Comparison of ENCODE assay signal across 8 cellular contexts in the genomic region with DNA sequence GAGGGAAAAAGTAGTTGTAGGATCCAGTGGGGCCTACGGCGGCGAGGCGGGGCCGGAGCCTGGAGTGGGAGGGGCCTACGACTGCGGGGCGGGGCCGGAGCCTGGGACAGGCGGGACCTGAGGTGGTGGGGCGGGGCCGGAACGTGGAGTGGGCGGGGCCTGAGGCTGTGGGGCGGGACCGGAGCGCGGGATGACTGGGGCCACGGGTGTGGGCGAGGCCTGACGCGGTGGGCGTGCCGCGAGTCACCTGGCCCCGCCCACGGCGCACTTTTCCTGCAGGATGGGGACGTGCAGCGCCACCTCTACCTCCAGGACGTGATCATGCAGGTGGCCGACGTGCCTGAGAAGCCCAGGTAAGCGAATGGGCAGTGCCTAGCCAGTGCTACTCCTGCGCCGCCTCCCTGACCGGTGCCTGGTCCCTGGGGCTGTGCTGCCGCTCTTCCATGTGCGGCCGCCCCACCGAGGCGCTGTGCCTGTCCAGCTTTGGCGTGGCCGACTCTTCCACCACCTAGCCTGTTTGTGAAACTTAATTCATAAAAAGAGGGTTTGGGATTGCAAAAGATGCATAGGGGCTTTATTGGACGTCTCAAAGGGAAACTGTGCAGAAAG. TPM values are rescaled to one million over a fixed set of nuclear protein-coding genes. Genes with fewer than 3 reads are reported as not detected.
DNase-seq lines count a peak whose midpoint lies in the region; ATAC-seq, FAIRE-seq and TF ChIP-seq lines count a peak whose summit lies in the region.

No MANE protein-coding gene starts in this region.

- intact Hi-C loops in HepG2 (cut with micrococcal nuclease; ENCODE audit: unreplicated experiment), result no loop called here

- H3K4me3 ChIP-seq in AG09309 (ENCODE audit: control insufficient read depth, low read depth, low read length) (peak overlapping the region; percentile 89), HepG2 (replicated peaks in 1 of 3; ENCODE audit: insufficient read depth in 1 of 3, low read depth in 2 of 3, low read length in 3 of 3) (peak overlapping the region; percentile 86 to 96 (median 95))

- no peak for TF ChIP-seq RAD21 in HepG2 (CRISPR knock-in tag; IDR thresholded peaks at IDR 0.05)

- H3K27me3 ChIP-seq in HepG2 (ENCODE audit: control insufficient read depth in 1 of 2, insufficient read depth in 2 of 2, low read length in 2 of 2), result no peaks in the 10 kb centered on the region; a peak in 1 of 5 replicates

- H3K36me3 ChIP-seq in HepG2 (replicated peaks in 1 of 2; ENCODE audit: control insufficient read depth in 1 of 2, insufficient read depth in 2 of 2, low read length in 2 of 2), result peaks cover 14 to 35% of the 10 kb centered on the region in 2 experiments; a peak in 4 of 5 replicates

- TF ChIP-seq CTCF in AG09309 (IDR thresholded peaks at IDR 0.05; ENCODE audit: control insufficient read depth, insufficient read depth, low read depth, low read length, missing control alignments), result no peak
- no peak for TF ChIP-seq CTCF in HepG2 (CRISPR knock-in tag; IDR thresholded peaks at IDR 0.05)

- no peak overlapping the region for H2AFZ ChIP-seq in HepG2 (ENCODE audit: low read length)

- peak overlapping the region; percentile 70 for H3K4me2 ChIP-seq in HepG2 (ENCODE audit: low read depth, low read length)

- H3K27ac ChIP-seq in HepG2 (ENCODE audit: extremely low read length, insufficient read depth, low read length), result peak overlapping the region; percentile 90

- WGBS in HepG2 (ENCODE audit: low lambda C conversion rate), result 45% methylated on average over 21 of the region's 45 CpGs

- BruUV-seq in HepG2 (replicated peaks; lab: Mats Ljungman, UMichigan), result no TSS peak

- ATAC-seq in GM19023 (IDR thresholded peaks at IDR 0.05; ENCODE audit: unreplicated experiment) (peak; percentile 78), HG03196 (IDR thresholded peaks at IDR 0.05; ENCODE audit: unreplicated experiment) (peak; percentile 47), HepG2 (peak; percentile 77)

- H3K4me1 ChIP-seq in HepG2 (ENCODE audit: insufficient read depth, low read length), result peaks cover 19% of the 10 kb centered on the region

- POLR2A ChIA-PET in HepG2 (lab: Yijun Ruan, JAX), result interaction anchor here (0.8 kb wide), 1 partner anchor 15 kb away, joined by 3 read pairs; no protein-coding TSS in a partner anchor

- no peak for TF ChIP-seq POLR2A in HepG2 (IDR thresholded peaks at IDR 0.05; ENCODE audit: insufficient read depth in 1 of 2, low read depth in 2 of 2, low read length in 2 of 2)

- peak overlapping the region; percentile 99 for H3K9ac ChIP-seq in HepG2 (ENCODE audit: insufficient read depth, low read depth, low read length)

- H3K79me2 ChIP-seq in HepG2 (ENCODE audit: insufficient read depth, low read length), result peaks cover 26% of the 10 kb centered on the region

- TF ChIP-seq EP300 in HepG2 (IDR thresholded peaks at IDR 0.05; ENCODE audit: low read depth in 2 of 2, low read length in 2 of 2) (no peak), HepG2 (CRISPR knock-in tag; IDR thresholded peaks at IDR 0.05; ENCODE audit: borderline replicate concordance) (no peak)

- no peak for FAIRE-seq in HepG2 (lab: Jason Lieb, UNC)

- no peaks in the 10 kb centered on the region for H3K9me3 ChIP-seq in HepG2 (ENCODE audit: low read length)

- in situ Hi-C loops in HepG2 (cut with HindIII; ENCODE audit: extremely low pct_ligation_motif_present, low pct_unique_long_range_greater_than_20kb), result no loop called here

- DNase-seq in AG09309 (ENCODE audit: low read depth) (no peak), NCI-H460 (ENCODE audit: extremely low read depth, low read depth) (peak; percentile 91), dedifferentiated amniotic fluid mesenchymal stem cell (ENCODE audit: extremely low spot score) (peak; percentile 85), HepG2 (ENCODE audit: low spot score) (peak; percentile 60)
- DNase-seq in activated CD4-positive, alpha-beta T cell treated with anti-CD3 and anti-CD28 coated beads, Interleukin-2, amount 50 U/mL, for 1 hour, result peak; percentile 97
- DNase-seq in stimulated activated CD4-positive, alpha-beta T cell treated with anti-CD3 and anti-CD28 coated beads, Interleukin-4, amount 100 ng/mL, for 1 hour, result peak; percentile 92

- H4K20me1 ChIP-seq in HepG2 (ENCODE audit: insufficient read depth, low read length), result peaks cover 9% of the 10 kb centered on the region

- CTCF ChIA-PET in HepG2 (lab: Yijun Ruan, JAX; ENCODE audit: low intra/inter-chr PET ratio, low total read pairs), result no interaction called here

RNA-seq across cellular contexts. Expression of a gene that starts 0.5 kb away (rescaled TPM):
- total RNA-seq in NCI-H460 (2014; rRNA removed; shearing (Covaris generic)), result 50.4 and 56.6 TPM in 2 replicates
- 67.0 and 87.6 TPM in 2 replicates for polyA plus RNA-seq in NCI-H460 (2014; cell fraction: nucleus; rRNA removed)
- 53.4 and 66.4 TPM in 2 replicates for total RNA-seq in HepG2 (2016; rRNA removed; fragmentation: Illumina TruSeq; extraction: Trizol)
- 127 and 151 TPM in 2 replicates for total RNA-seq in HepG2 (2016; cell fraction: cytosol; rRNA removed; fragmentation: Illumina TruSeq; extraction: Trizol; ENCODE audit: low read depth)
- total RNA-seq in HepG2 (2016; cell fraction: insoluble cytoplasmic fraction; rRNA removed; fragmentation: Illumina TruSeq; extraction: Trizol), result 45.9 and 63.3 TPM in 2 replicates
- 118 and 128 TPM in 2 replicates for total RNA-seq in HepG2 (2016; cell fraction: membrane; rRNA removed; fragmentation: Illumina TruSeq; extraction: Trizol)
- total RNA-seq in HepG2 (2016; cell fraction: nucleus; rRNA removed; fragmentation: Illumina TruSeq; extraction: Trizol), result 24.0 and 36.2 TPM in 2 replicates
- 35.6 and 37.0 TPM in 2 replicates for polyA plus RNA-seq in HepG2 (2011; rRNA removed)
- polyA plus RNA-seq in HepG2 (2011; cell fraction: cytosol; rRNA removed), result 27.9 and 34.4 TPM in 2 replicates
- polyA plus RNA-seq in HepG2 (2011; cell fraction: nucleus; rRNA removed), result 40.1 and 48.7 TPM in 2 replicates
- polyA plus RNA-seq in HepG2 (2012), result 30.0 and 30.3 TPM in 2 replicates
- polyA plus RNA-seq in HepG2 (2016; cell fraction: cytosol; fragmentation: Illumina TruSeq; extraction: Trizol; ENCODE audit: low read depth), result 150 and 156 TPM in 2 replicates
- 57.9 and 63.8 TPM in 2 replicates for polyA plus RNA-seq in HepG2 (2016; cell fraction: insoluble cytoplasmic fraction; fragmentation: Illumina TruSeq; extraction: Trizol; ENCODE audit: low read depth)
- 121 and 129 TPM in 2 replicates for polyA plus RNA-seq in HepG2 (2016; cell fraction: membrane; fragmentation: Illumina TruSeq; extraction: Trizol; ENCODE audit: low read depth)
- polyA plus RNA-seq in HepG2 (2016; cell fraction: nucleus; fragmentation: Illumina TruSeq; extraction: Trizol; ENCODE audit: insufficient read depth, low read depth), result 62.1 and 62.9 TPM in 2 replicates
- polyA minus RNA-seq in HepG2 (2011; rRNA and poly(A)+ RNA removed; ENCODE audit: low replicate concordance), result 48.5 and 63.6 TPM in 2 replicates
- 11.6 and 21.1 TPM in 2 replicates for polyA minus RNA-seq in HepG2 (2011; cell fraction: cytosol; rRNA and poly(A)+ RNA removed)
- polyA minus RNA-seq in HepG2 (2011; cell fraction: nucleus; rRNA and poly(A)+ RNA removed), result 13.3 and 16.2 TPM in 2 replicates

RNA-seq across cellular contexts. Expression of a gene that starts 0.5 kb away (rescaled TPM):
- 52.9 and 55.9 TPM in 2 replicates for total RNA-seq in NCI-H460 (2014; rRNA removed; shearing (Covaris generic))
- 58.2 and 71.6 TPM in 2 replicates for polyA plus RNA-seq in NCI-H460 (2014; cell fraction: nucleus; rRNA removed)
- total RNA-seq in HepG2 (2016; rRNA removed; fragmentation: Illumina TruSeq; extraction: Trizol), result 34.5 and 44.1 TPM in 2 replicates
- 7.2 and 8.9 TPM in 2 replicates for total RNA-seq in HepG2 (2016; cell fraction: cytosol; rRNA removed; fragmentation: Illumina TruSeq; extraction: Trizol; ENCODE audit: low read depth)
- total RNA-seq in HepG2 (2016; cell fraction: insoluble cytoplasmic fraction; rRNA removed; fragmentation: Illumina TruSeq; extraction: Trizol), result 37.9 and 41.1 TPM in 2 replicates
- total RNA-seq in HepG2 (2016; cell fraction: membrane; rRNA removed; fragmentation: Illumina TruSeq; extraction: Trizol), result 17.0 and 24.0 TPM in 2 replicates
- total RNA-seq in HepG2 (2016; cell fraction: nucleus; rRNA removed; fragmentation: Illumina TruSeq; extraction: Trizol), result 16.5 and 20.7 TPM in 2 replicates
- polyA plus RNA-seq in HepG2 (2011; rRNA removed), result 21.3 and 22.6 TPM in 2 replicates
- 14.3 and 19.4 TPM in 2 replicates for polyA plus RNA-seq in HepG2 (2011; cell fraction: cytosol; rRNA removed)
- polyA plus RNA-seq in HepG2 (2011; cell fraction: nucleus; rRNA removed), result 51.6 and 62.8 TPM in 2 replicates
- 17.9 and 24.1 TPM in 2 replicates for polyA plus RNA-seq in HepG2 (2012)
- 4.7 and 4.8 TPM in 2 replicates for polyA plus RNA-seq in HepG2 (2016; cell fraction: cytosol; fragmentation: Illumina TruSeq; extraction: Trizol; ENCODE audit: low read depth)
- polyA plus RNA-seq in HepG2 (2016; cell fraction: insoluble cytoplasmic fraction; fragmentation: Illumina TruSeq; extraction: Trizol; ENCODE audit: low read depth), result 34.0 and 36.8 TPM in 2 replicates
- 8.5 and 11.7 TPM in 2 replicates for polyA plus RNA-seq in HepG2 (2016; cell fraction: membrane; fragmentation: Illumina TruSeq; extraction: Trizol; ENCODE audit: low read depth)
- 51.1 and 52.9 TPM in 2 replicates for polyA plus RNA-seq in HepG2 (2016; cell fraction: nucleus; fragmentation: Illumina TruSeq; extraction: Trizol; ENCODE audit: insufficient read depth, low read depth)
- 49.0 and 64.6 TPM in 2 replicates for polyA minus RNA-seq in HepG2 (2011; rRNA and poly(A)+ RNA removed; ENCODE audit: low replicate concordance)
- polyA minus RNA-seq in HepG2 (2011; cell fraction: cytosol; rRNA and poly(A)+ RNA removed), result 16.4 and 17.1 TPM in 2 replicates
- polyA minus RNA-seq in HepG2 (2011; cell fraction: nucleus; rRNA and poly(A)+ RNA removed), result 29.6 and 40.8 TPM in 2 replicates

RNA-seq across cellular contexts. Expression of a gene that starts 27.5 kb away (rescaled TPM):
- 0.20 TPM in 1 of 2 replicates, not detected in the other for total RNA-seq in NCI-H460 (2014; rRNA removed; shearing (Covaris generic))
- polyA plus RNA-seq in NCI-H460 (2014; cell fraction: nucleus; rRNA removed), result not detected in 2 replicates
- total RNA-seq in HepG2 (2016; rRNA removed; fragmentation: Illumina TruSeq; extraction: Trizol), result not detected in 2 replicates
- not detected in 2 replicates for total RNA-seq in HepG2 (2016; cell fraction: cytosol; rRNA removed; fragmentation: Illumina TruSeq; extraction: Trizol; ENCODE audit: low read depth)
- not detected in 2 replicates for total RNA-seq in HepG2 (2016; cell fraction: insoluble cytoplasmic fraction; rRNA removed; fragmentation: Illumina TruSeq; extraction: Trizol)
- total RNA-seq in HepG2 (2016; cell fraction: membrane; rRNA removed; fragmentation: Illumina TruSeq; extraction: Trizol), result not detected in 2 replicates
- not detected in 2 replicates for total RNA-seq in HepG2 (2016; cell fraction: nucleus; rRNA removed; fragmentation: Illumina TruSeq; extraction: Trizol)
- polyA plus RNA-seq in HepG2 (2011; rRNA removed), result 0.08 and 0.21 TPM in 2 replicates
- 0.12 and 0.31 TPM in 2 replicates for polyA plus RNA-seq in HepG2 (2011; cell fraction: cytosol; rRNA removed)
- polyA plus RNA-seq in HepG2 (2011; cell fraction: nucleus; rRNA removed), result 0.50 and 0.55 TPM in 2 replicates
- polyA plus RNA-seq in HepG2 (2012), result 0.23 and 0.35 TPM in 2 replicates
- not detected in 2 replicates for polyA plus RNA-seq in HepG2 (2016; cell fraction: cytosol; fragmentation: Illumina TruSeq; extraction: Trizol; ENCODE audit: low read depth)
- not detected in 2 replicates for polyA plus RNA-seq in HepG2 (2016; cell fraction: insoluble cytoplasmic fraction; fragmentation: Illumina TruSeq; extraction: Trizol; ENCODE audit: low read depth)
- not detected in 2 replicates for polyA plus RNA-seq in HepG2 (2016; cell fraction: membrane; fragmentation: Illumina TruSeq; extraction: Trizol; ENCODE audit: low read depth)
- not detected in 2 replicates for polyA plus RNA-seq in HepG2 (2016; cell fraction: nucleus; fragmentation: Illumina TruSeq; extraction: Trizol; ENCODE audit: insufficient read depth, low read depth)
- 0.12 TPM in 1 of 2 replicates, not detected in the other for polyA minus RNA-seq in HepG2 (2011; rRNA and poly(A)+ RNA removed; ENCODE audit: low replicate concordance)
- not detected in 2 replicates for polyA minus RNA-seq in HepG2 (2011; cell fraction: cytosol; rRNA and poly(A)+ RNA removed)
- polyA minus RNA-seq in HepG2 (2011; cell fraction: nucleus; rRNA and poly(A)+ RNA removed), result not detected in 2 replicates

RNA-seq across cellular contexts. Expression of a gene that starts 32.5 kb away (rescaled TPM):
- total RNA-seq in NCI-H460 (2014; rRNA removed; shearing (Covaris generic)), result 2.5 and 3.7 TPM in 2 replicates
- polyA plus RNA-seq in NCI-H460 (2014; cell fraction: nucleus; rRNA removed), result 8.4 and 19.3 TPM in 2 replicates
- total RNA-seq in HepG2 (2016; rRNA removed; fragmentation: Illumina TruSeq; extraction: Trizol), result 0.07 and 0.93 TPM in 2 replicates
- not detected in 2 replicates for total RNA-seq in HepG2 (2016; cell fraction: cytosol; rRNA removed; fragmentation: Illumina TruSeq; extraction: Trizol; ENCODE audit: low read depth)
- total RNA-seq in HepG2 (2016; cell fraction: insoluble cytoplasmic fraction; rRNA removed; fragmentation: Illumina TruSeq; extraction: Trizol), result 0.37 TPM in 1 of 2 replicates, not detected in the other
- 0.06 TPM in 1 of 2 replicates, not detected in the other for total RNA-seq in HepG2 (2016; cell fraction: membrane; rRNA removed; fragmentation: Illumina TruSeq; extraction: Trizol)
- total RNA-seq in HepG2 (2016; cell fraction: nucleus; rRNA removed; fragmentation: Illumina TruSeq; extraction: Trizol), result 0.34 and 0.50 TPM in 2 replicates
- 0.24 and 0.65 TPM in 2 replicates for polyA plus RNA-seq in HepG2 (2011; rRNA removed)
- 0.04 and 0.11 TPM in 2 replicates for polyA plus RNA-seq in HepG2 (2011; cell fraction: cytosol; rRNA removed)
- 4.2 and 6.4 TPM in 2 replicates for polyA plus RNA-seq in HepG2 (2011; cell fraction: nucleus; rRNA removed)
- 0.08 and 0.77 TPM in 2 replicates for polyA plus RNA-seq in HepG2 (2012)
- polyA plus RNA-seq in HepG2 (2016; cell fraction: cytosol; fragmentation: Illumina TruSeq; extraction: Trizol; ENCODE audit: low read depth), result not detected in 2 replicates
- polyA plus RNA-seq in HepG2 (2016; cell fraction: insoluble cytoplasmic fraction; fragmentation: Illumina TruSeq; extraction: Trizol; ENCODE audit: low read depth), result not detected in 2 replicates
- 0.06 TPM in 1 of 2 replicates, not detected in the other for polyA plus RNA-seq in HepG2 (2016; cell fraction: membrane; fragmentation: Illumina TruSeq; extraction: Trizol; ENCODE audit: low read depth)
- 0.60 and 0.63 TPM in 2 replicates for polyA plus RNA-seq in HepG2 (2016; cell fraction: nucleus; fragmentation: Illumina TruSeq; extraction: Trizol; ENCODE audit: insufficient read depth, low read depth)
- polyA minus RNA-seq in HepG2 (2011; rRNA and poly(A)+ RNA removed; ENCODE audit: low replicate concordance), result 0.06 and 2.8 TPM in 2 replicates
- not detected in 2 replicates for polyA minus RNA-seq in HepG2 (2011; cell fraction: cytosol; rRNA and poly(A)+ RNA removed)
- 1.6 and 1.7 TPM in 2 replicates for polyA minus RNA-seq in HepG2 (2011; cell fraction: nucleus; rRNA and poly(A)+ RNA removed)

RNA-seq across cellular contexts. Expression of a gene that starts 38.0 kb away (rescaled TPM):
- total RNA-seq in NCI-H460 (2014; rRNA removed; shearing (Covaris generic)), result not detected in 2 replicates
- polyA plus RNA-seq in NCI-H460 (2014; cell fraction: nucleus; rRNA removed), result not detected in 2 replicates
- total RNA-seq in HepG2 (2016; rRNA removed; fragmentation: Illumina TruSeq; extraction: Trizol), result 22.4 and 48.2 TPM in 2 replicates
- total RNA-seq in HepG2 (2016; cell fraction: cytosol; rRNA removed; fragmentation: Illumina TruSeq; extraction: Trizol; ENCODE audit: low read depth), result 14.5 and 19.5 TPM in 2 replicates
- total RNA-seq in HepG2 (2016; cell fraction: insoluble cytoplasmic fraction; rRNA removed; fragmentation: Illumina TruSeq; extraction: Trizol), result 19.1 and 44.0 TPM in 2 replicates
- total RNA-seq in HepG2 (2016; cell fraction: membrane; rRNA removed; fragmentation: Illumina TruSeq; extraction: Trizol), result 12.8 and 15.9 TPM in 2 replicates
- total RNA-seq in HepG2 (2016; cell fraction: nucleus; rRNA removed; fragmentation: Illumina TruSeq; extraction: Trizol), result 39.5 and 48.3 TPM in 2 replicates
- polyA plus RNA-seq in HepG2 (2011; rRNA removed), result 20.8 and 26.7 TPM in 2 replicates
- 32.8 and 46.2 TPM in 2 replicates for polyA plus RNA-seq in HepG2 (2011; cell fraction: cytosol; rRNA removed)
- polyA plus RNA-seq in HepG2 (2011; cell fraction: nucleus; rRNA removed), result 13.6 and 16.7 TPM in 2 replicates
- polyA plus RNA-seq in HepG2 (2012), result 18.3 and 22.2 TPM in 2 replicates
- polyA plus RNA-seq in HepG2 (2016; cell fraction: cytosol; fragmentation: Illumina TruSeq; extraction: Trizol; ENCODE audit: low read depth), result 25.2 and 25.3 TPM in 2 replicates
- 31.2 and 35.2 TPM in 2 replicates for polyA plus RNA-seq in HepG2 (2016; cell fraction: insoluble cytoplasmic fraction; fragmentation: Illumina TruSeq; extraction: Trizol; ENCODE audit: low read depth)
- 21.3 and 23.0 TPM in 2 replicates for polyA plus RNA-seq in HepG2 (2016; cell fraction: membrane; fragmentation: Illumina TruSeq; extraction: Trizol; ENCODE audit: low read depth)
- polyA plus RNA-seq in HepG2 (2016; cell fraction: nucleus; fragmentation: Illumina TruSeq; extraction: Trizol; ENCODE audit: insufficient read depth, low read depth), result 99.8 and 108 TPM in 2 replicates
- 11.2 TPM in 1 of 2 replicates, not detected in the other for polyA minus RNA-seq in HepG2 (2011; rRNA and poly(A)+ RNA removed; ENCODE audit: low replicate concordance)
- 7.7 and 10.1 TPM in 2 replicates for polyA minus RNA-seq in HepG2 (2011; cell fraction: cytosol; rRNA and poly(A)+ RNA removed)
- polyA minus RNA-seq in HepG2 (2011; cell fraction: nucleus; rRNA and poly(A)+ RNA removed), result 2.6 and 4.7 TPM in 2 replicates
